In the genomic region with DNA sequence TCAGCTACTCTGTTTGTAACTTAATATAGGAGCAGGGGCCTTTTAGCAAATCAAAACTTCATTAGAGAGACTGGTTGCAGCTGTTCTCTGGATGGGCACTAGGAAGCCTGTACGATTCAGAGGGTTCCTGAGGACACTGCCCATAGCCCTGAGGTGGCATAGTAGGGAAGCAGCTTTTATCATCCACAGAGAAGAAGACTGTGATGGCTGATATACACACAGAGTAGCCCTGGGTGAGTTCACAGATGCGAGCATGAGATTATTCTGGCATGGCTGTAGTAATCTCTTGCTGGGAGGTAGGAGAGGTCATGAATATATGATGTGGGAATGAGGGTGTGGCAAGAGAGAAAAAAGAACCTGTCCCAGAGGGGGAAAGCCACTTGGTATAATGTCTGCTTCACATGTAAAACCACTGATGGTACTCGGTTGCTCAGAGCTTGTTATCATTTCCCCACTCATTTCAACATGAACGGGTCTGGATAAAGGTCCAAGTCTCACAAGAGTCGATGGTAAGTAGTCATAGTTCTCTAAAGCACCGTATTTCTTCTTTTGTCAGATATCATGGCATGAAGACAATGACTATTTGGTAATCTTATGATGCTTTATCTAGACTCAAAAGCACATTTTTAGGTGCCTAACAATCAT, we compare ENCODE assay signal across 12 cellular contexts. TPM values are rescaled to one million over a fixed set of nuclear protein-coding genes. Genes with fewer than 3 reads are reported as not detected.
DNase-seq lines count a peak whose midpoint lies in the region; ATAC-seq and TF ChIP-seq lines count a peak whose summit lies in the region.
"Had no signal": no experiment of that assay in that cellular context is flagged by ENCODE, and none has a peak within 500 bp of the region (broad histone marks: within the 10 kb centered on the region; RNA-seq: fewer than 3 reads in every experiment).

No MANE protein-coding gene starts in this region.

- WGBS in lung, 2 donors = 77 to 80% methylated on average over 6 of the region's 6 CpGs

- H3K36me3 ChIP-seq in ascending aorta (no peaks in the 10 kb centered on the region), lung (ENCODE audit: control insufficient read depth in 2 of 2, insufficient read depth in 2 of 2, low read length in 2 of 2) (peaks cover 0 to 5% of the 10 kb centered on the region in 2 donors)
- H3K36me3 ChIP-seq: SJSA1 had no signal

- no peak overlapping the region for H3K4me3 Mint-ChIP-seq in stimulated activated memory B cell treated with anti-CD40 and anti-IgM and Interleukin-4, amounts not matched to agents 10 μg/mL and 1 μg/mL and 100 μg/mL, for 72 hours

- no peaks in the 10 kb centered on the region for H3K27me3 ChIP-seq in ascending aorta
- H3K27me3 ChIP-seq in lung (ENCODE audit: control insufficient read depth, insufficient read depth) = no peaks in the 10 kb centered on the region
- H3K27me3 ChIP-seq: SJSA1 had no signal

- no peak for TF ChIP-seq CTCF in ascending aorta (IDR thresholded peaks at IDR 0.05)
- no peak for TF ChIP-seq CTCF in lung (IDR thresholded peaks at IDR 0.05; ENCODE audit: control extremely low read depth, extremely low read depth)

- H3K4me1 ChIP-seq in ascending aorta (peaks cover 0 to 12% of the 10 kb centered on the region in 2 donors), lung (ENCODE audit: control insufficient read depth in 2 of 2, insufficient read depth in 2 of 2, low read length in 2 of 2) (peaks cover 0 to 11% of the 10 kb centered on the region in 2 donors)
- H3K4me1 ChIP-seq: SJSA1 had no signal

- no peaks in the 10 kb centered on the region for H3K9me3 Mint-ChIP-seq in stimulated activated memory B cell treated with anti-CD40 and anti-IgM and Interleukin-4, amounts not matched to agents 10 μg/mL and 1 μg/mL and 100 μg/mL, for 72 hours

- no peaks in the 10 kb centered on the region for H3K27me3 Mint-ChIP-seq in stimulated activated memory B cell treated with anti-CD40 and anti-IgM and Interleukin-4, amounts not matched to agents 10 μg/mL and 1 μg/mL and 100 μg/mL, for 72 hours

- H3K4me1 Mint-ChIP-seq in stimulated activated memory B cell treated with anti-CD40 and anti-IgM and Interleukin-4, amounts not matched to agents 10 μg/mL and 1 μg/mL and 100 μg/mL, for 72 hours = peaks cover 26% of the 10 kb centered on the region

- H3K36me3 Mint-ChIP-seq in stimulated activated memory B cell treated with anti-CD40 and anti-IgM and Interleukin-4, amounts not matched to agents 10 μg/mL and 1 μg/mL and 100 μg/mL, for 72 hours = peaks cover 23% of the 10 kb centered on the region

- H3K4me3 ChIP-seq in ascending aorta (peak overlapping the region; percentile 34 to 54), lung (no peak overlapping the region)
- H3K4me3 ChIP-seq: SJSA1 had no signal

- ATAC-seq in lung (ENCODE audit: insufficient read depth, low FRiP score) = no peak
- no peak for ATAC-seq in stimulated activated memory B cell treated with anti-CD40 and anti-IgM and Interleukin-4, amounts not matched to agents 10 μg/mL and 1 μg/mL and 100 μg/mL, for 72 hours
- ATAC-seq in HG03460 (IDR thresholded peaks at IDR 0.05; ENCODE audit: unreplicated experiment) = no peak
- no peak for ATAC-seq in GM18517 (IDR thresholded peaks at IDR 0.05; ENCODE audit: unreplicated experiment)

- peak overlapping the region; percentile 47 for H3K27ac Mint-ChIP-seq in stimulated activated memory B cell treated with anti-CD40 and anti-IgM and Interleukin-4, amounts not matched to agents 10 μg/mL and 1 μg/mL and 100 μg/mL, for 72 hours

- intact Hi-C loops in ascending aorta (cut with DNase I) = loop anchor here (5.0 kb wide), 2 partner anchors 51 to 126 kb away; partner anchors contain the start of genes PEBP1 and WSB2

- no peaks in the 10 kb centered on the region for H3K9me3 ChIP-seq in ascending aorta
- no peaks in the 10 kb centered on the region for H3K9me3 ChIP-seq in lung (ENCODE audit: control insufficient read depth in 2 of 2, insufficient read depth in 1 of 2, low read length in 1 of 2)
- H3K9me3 ChIP-seq: SJSA1 had no signal

- peak; percentile 9 to 25 for DNase-seq in NCI-H526 (lab: John Stamatoyannopoulos, UW)
- DNase-seq in NCI-H526 treated with DMSO at 0.1 percent for 48 hours (lab: John Stamatoyannopoulos, UW) = no peak
- no peak for DNase-seq in ascending aorta (ENCODE audit: low spot score in 2 of 2)
- DNase-seq in lung (ENCODE audit: low spot score) = no peak
- no peak for DNase-seq in stimulated activated CD4-positive, alpha-beta T cell treated with anti-CD3 and anti-CD28 coated beads, Interleukin-4, amount 100 ng/mL, for 4 hours
- DNase-seq: ACHN; central memory CD4-positive, alpha-beta T cell; NCI-H2081 treated with DMSO at 0.1 percent for 48 hours had no signal

- H3K27ac ChIP-seq in ascending aorta = peak overlapping the region in 1 of 2 donors; percentile 32
- peak overlapping the region; percentile 0 to 33 for H3K27ac ChIP-seq in lung (ENCODE audit: low read depth in 1 of 2, low read length in 1 of 2)
- H3K27ac ChIP-seq: SJSA1 had no signal

RNA-seq across cellular contexts. Expression of gene PEBP1, which starts 51.9 kb away (rescaled TPM):
- total RNA-seq in ascending aorta = 312 TPM
- total RNA-seq in lung = 100 to 1,000 TPM; 141 to 193 TPM
- polyA plus RNA-seq in lung = 100 to 1,000 TPM; 123 to 317 TPM

Comparison
In these comparisons a context has a peak if more than half of its experiments do, and no peak if none do; other contexts are left out.
1. DNase-seq: peak in NCI-H526 (2 of 2); none in NCI-H526 treated with DMSO at 0.1 percent for 48 hours (single experiment), ascending aorta (0 of 2), lung (single experiment) and stimulated activated CD4-positive, alpha-beta T cell treated with anti-CD3 and anti-CD28 coated beads, Interleukin-4, amount 100 ng/mL, for 4 hours (0 of 2).